In the genomic region with DNA sequence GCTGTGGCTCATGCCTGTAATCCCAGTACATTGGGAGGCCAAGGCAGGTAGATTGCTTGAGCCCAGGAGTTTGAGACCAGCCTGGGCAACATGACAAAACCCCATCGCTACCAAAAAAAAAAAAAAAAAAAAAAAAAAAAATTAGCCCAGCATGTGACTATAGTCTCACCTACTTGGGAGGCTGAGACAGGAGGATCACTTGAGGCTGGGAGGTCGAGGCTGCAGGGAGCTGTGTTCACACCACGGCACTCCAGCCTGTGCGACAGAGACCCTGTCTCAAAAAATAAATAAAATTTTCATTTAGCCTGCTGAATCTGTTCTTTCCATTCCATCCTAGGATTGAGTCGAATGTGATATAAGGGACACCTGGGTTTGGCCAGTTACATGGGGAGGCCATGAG, we compare ENCODE assay signal across 1 cellular context.
TF ChIP-seq lines count a peak whose summit lies in the region.

No MANE protein-coding gene starts in this region.

TF ChIP-seq in H1, 55 proteins besides CTCF, POLR2A, EP300 and RAD21:
- no peak for TF ChIP-seq CREB1 (IDR thresholded peaks at IDR 0.05)
- TF ChIP-seq SUZ12 (IDR thresholded peaks at IDR 0.05; ENCODE audit: low read length): no peak
- TF ChIP-seq TAF1 (IDR thresholded peaks at IDR 0.05; ENCODE audit: low read depth, low read length): no peak
- TF ChIP-seq, protein P1, sequence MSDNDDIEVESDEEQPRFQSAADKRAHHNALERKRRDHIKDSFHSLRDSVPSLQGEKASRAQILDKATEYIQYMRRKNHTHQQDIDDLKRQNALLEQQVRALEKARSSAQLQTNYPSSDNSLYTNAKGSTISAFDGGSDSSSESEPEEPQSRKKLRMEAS (IDR thresholded peaks at IDR 0.05): no peak
- TF ChIP-seq NRF1 (IDR thresholded peaks at IDR 0.05; ENCODE audit: low read depth, low read length): no peak
- TF ChIP-seq KDM1A (IDR thresholded peaks at IDR 0.05; ENCODE audit: borderline replicate concordance, low read length): no peak
- no peak for TF ChIP-seq TEAD4 (IDR thresholded peaks at IDR 0.05; ENCODE audit: low read depth, low read length)
- TF ChIP-seq MAFK (IDR thresholded peaks at IDR 0.05; ENCODE audit: low read depth, low read length): no peak
- TF ChIP-seq SP2 (IDR thresholded peaks at IDR 0.05; ENCODE audit: low read length): no peak
- no peak for TF ChIP-seq BACH1 (IDR thresholded peaks at IDR 0.05; ENCODE audit: low read length)
- TF ChIP-seq CBX8 (IDR thresholded peaks at IDR 0.05; ENCODE audit: borderline replicate concordance, low read depth, low read length): no peak
- no peak for TF ChIP-seq SIX5 (IDR thresholded peaks at IDR 0.05; ENCODE audit: low read depth, low read length)
- TF ChIP-seq KDM5A (IDR thresholded peaks at IDR 0.05; ENCODE audit: low read length): no peak
- TF ChIP-seq RFX5 (IDR thresholded peaks at IDR 0.05; ENCODE audit: borderline replicate concordance, low read depth, low read length): no peak
- no peak for TF ChIP-seq TAF7 (optimal IDR thresholded peaks at IDR 0.05; ENCODE audit: borderline replicate concordance, low read depth, low read length)
TF ChIP-seq in H1: peak in this region for 0.
